ENCODE assay signal across 1 cellular context in the genomic region with DNA sequence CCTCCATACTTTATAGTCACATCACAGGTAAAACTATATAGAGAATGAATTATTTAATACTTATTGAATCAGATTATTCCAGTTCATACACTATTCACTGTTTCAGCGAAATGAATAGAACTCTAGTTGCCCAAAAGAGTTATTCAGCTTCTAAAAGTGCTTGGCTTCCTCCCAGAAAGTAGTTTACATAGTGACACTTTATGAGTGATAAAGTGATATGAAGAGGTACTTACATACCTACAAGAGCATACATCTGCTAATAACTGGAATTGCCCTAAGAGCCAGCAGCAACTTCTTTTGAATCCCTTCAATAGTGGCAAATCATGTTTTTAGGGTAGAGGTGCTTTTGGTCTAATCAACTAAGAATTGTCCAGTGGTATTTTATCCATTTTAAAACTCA.
TF ChIP-seq lines count a peak whose summit lies in the region.

No MANE protein-coding gene starts in this region.

TF ChIP-seq in HCT116, 20 proteins besides CTCF, POLR2A, EP300 and RAD21 (continued from another document):
- TF ChIP-seq ELF1 (IDR thresholded peaks at IDR 0.05; ENCODE audit: borderline replicate concordance, low read depth) (no peak), SRF (IDR thresholded peaks at IDR 0.05; ENCODE audit: low read depth) (no peak), TCF7L2 (IDR thresholded peaks at IDR 0.05; ENCODE audit: borderline replicate concordance, extremely low read depth, insufficient read depth, insufficient read length) (no peak)
